ENCODE assay signal across 18 cellular contexts in the genomic region with DNA sequence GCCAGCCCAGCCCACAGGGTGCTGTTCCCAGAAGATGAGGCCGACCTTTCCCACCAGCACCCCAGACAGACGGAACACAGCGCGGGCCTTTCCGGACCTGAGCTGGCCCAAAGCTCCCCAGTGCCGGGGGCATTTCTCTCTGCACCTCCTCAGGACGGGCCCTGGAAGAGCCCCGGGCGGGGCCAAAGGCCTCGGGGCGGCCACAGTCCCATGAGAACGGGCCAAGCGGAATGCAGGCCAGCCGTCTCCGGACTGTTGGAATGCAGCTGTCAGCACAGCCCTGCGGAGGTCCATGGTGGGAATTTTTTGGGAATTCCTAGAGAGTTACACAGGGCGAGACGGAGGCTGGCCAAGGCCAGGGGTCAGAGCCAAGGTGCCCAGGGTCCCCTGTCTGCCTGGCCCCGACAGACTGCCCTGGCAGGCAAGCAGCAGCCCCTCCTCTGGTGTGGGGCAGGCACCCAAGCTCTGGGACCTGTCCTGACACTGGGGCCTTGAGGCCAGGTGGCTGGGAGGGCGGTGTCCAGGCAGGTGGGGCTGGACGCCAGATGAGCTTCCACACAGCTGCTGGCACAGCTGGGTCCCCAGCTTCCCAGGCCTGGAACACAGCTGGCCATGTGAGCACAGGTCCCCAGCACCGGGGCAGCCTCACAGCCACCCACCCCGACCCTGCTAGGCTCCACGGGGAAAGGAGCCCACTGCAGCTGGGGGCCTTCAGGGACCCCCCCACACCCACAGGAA.
DNase-seq lines count a peak whose midpoint lies in the region; ATAC-seq, FAIRE-seq and TF ChIP-seq lines count a peak whose summit lies in the region.
"Had no signal": no experiment of that assay in that cellular context is flagged by ENCODE, and none has a peak within 500 bp of the region (broad histone marks: within the 10 kb centered on the region; RNA-seq: fewer than 3 reads in every experiment).

No MANE protein-coding gene starts in this region.

- H3K27me3 ChIP-seq in right atrium auricular region, result no peaks in the 10 kb centered on the region
- peaks cover 2% of the 10 kb centered on the region for H3K27me3 ChIP-seq in astrocyte (ENCODE audit: insufficient read depth, low read length)
- H3K27me3 ChIP-seq in right cardiac atrium (ENCODE audit: control insufficient read depth, insufficient read depth), result no peaks in the 10 kb centered on the region
- H3K27me3 ChIP-seq in upper lobe of right lung, result no peaks in the 10 kb centered on the region
- H3K27me3 ChIP-seq: Peyer's patch had no signal

- H3K36me3 ChIP-seq in right atrium auricular region, result no peaks in the 10 kb centered on the region
- H3K36me3 ChIP-seq in astrocyte (ENCODE audit: insufficient read depth, low read length), result no peaks in the 10 kb centered on the region
- H3K36me3 ChIP-seq in upper lobe of right lung, result no peaks in the 10 kb centered on the region
- H3K36me3 ChIP-seq: Peyer's patch had no signal

- FAIRE-seq in astrocyte (lab: Jason Lieb, UNC), result no peak
- FAIRE-seq: A204.1 had no signal

- peaks cover 8% of the 10 kb centered on the region for H3K27me3 Mint-ChIP-seq in astrocyte (ENCODE audit: low read depth, unreplicated experiment)
- H3K27me3 Mint-ChIP-seq in stimulated activated naive B cell treated with anti-CD40 and anti-IgM and Interleukin-4, amounts not matched to agents 10 μg/mL and 1 μg/mL and 100 μg/mL, for 72 hours, result no peaks in the 10 kb centered on the region
- H3K27me3 Mint-ChIP-seq in activated T-helper 17 cell treated with anti-CD3 and anti-CD28 coated beads, Interleukin-2, amount 50 U/mL, for 72 hours, result no peaks in the 10 kb centered on the region

- no peak for TF ChIP-seq CTCF in right atrium auricular region (IDR thresholded peaks at IDR 0.05)
- no peak for TF ChIP-seq CTCF in astrocyte (IDR thresholded peaks at IDR 0.05; ENCODE audit: insufficient read depth, low read depth, low read length)
- TF ChIP-seq CTCF in upper lobe of right lung (IDR thresholded peaks at IDR 0.05), result no peak

- 46% methylated on average over 24 of the region's 24 CpGs for WGBS in right cardiac atrium

- no peak overlapping the region for H2AFZ ChIP-seq in astrocyte (ENCODE audit: low read depth, low read length)
- H2AFZ ChIP-seq: GM23248 had no signal

- no peaks in the 10 kb centered on the region for H3K9me3 Mint-ChIP-seq in astrocyte (ENCODE audit: unreplicated experiment)
- no peaks in the 10 kb centered on the region for H3K9me3 Mint-ChIP-seq in stimulated activated naive B cell treated with anti-CD40 and anti-IgM and Interleukin-4, amounts not matched to agents 10 μg/mL and 1 μg/mL and 100 μg/mL, for 72 hours
- no peaks in the 10 kb centered on the region for H3K9me3 Mint-ChIP-seq in activated T-helper 17 cell treated with anti-CD3 and anti-CD28 coated beads, Interleukin-2, amount 50 U/mL, for 72 hours
- H3K9me3 Mint-ChIP-seq: activated naive CD4-positive, alpha-beta T cell treated with anti-CD3 and anti-CD28 coated beads, Interleukin-2, amount 50 U/mL, for 72 hours had no signal

- peak; percentile 73 for ATAC-seq in Right ventricle myocardium inferior
- peak; percentile 12 to 36 for ATAC-seq in right cardiac atrium
- peak; percentile 21 for ATAC-seq in upper lobe of right lung
- no peak for ATAC-seq in stimulated activated naive B cell treated with anti-CD40 and anti-IgM and Interleukin-4, amounts not matched to agents 10 μg/mL and 1 μg/mL and 100 μg/mL, for 72 hours (replicated peaks)
- no peak for ATAC-seq in activated T-helper 17 cell treated with anti-CD3 and anti-CD28 coated beads, Interleukin-2, amount 50 U/mL, for 72 hours (replicated peaks)
- ATAC-seq: activated naive CD4-positive, alpha-beta T cell treated with anti-CD3 and anti-CD28 coated beads, Interleukin-2, amount 50 U/mL, for 72 hours had no signal

- no peaks in the 10 kb centered on the region for H4K20me1 ChIP-seq in astrocyte (ENCODE audit: insufficient read depth, low read length)

- intact Hi-C loops in Right ventricle myocardium inferior (cut with DNase I), result no loop called here
- intact Hi-C loops in right cardiac atrium (cut with DNase I), result no loop called here
- intact Hi-C loops in upper lobe of right lung (cut with DNase I), result no loop called here

- H3K27ac ChIP-seq in right atrium auricular region (no peak overlapping the region), astrocyte (ENCODE audit: low read depth, low read length) (no peak overlapping the region), right cardiac atrium (ENCODE audit: low read length) (no peak overlapping the region), upper lobe of right lung (no peak overlapping the region)
- H3K27ac ChIP-seq: GM23248, HL-60 had no signal

- H3K4me1 ChIP-seq in right atrium auricular region (peaks cover 0 to 38% of the 10 kb centered on the region in 2 donors), astrocyte (ENCODE audit: insufficient read depth, low read length) (peaks cover 19% of the 10 kb centered on the region), right cardiac atrium (ENCODE audit: control insufficient read depth, insufficient read depth, low read length) (no peaks in the 10 kb centered on the region), upper lobe of right lung (peaks cover 27% of the 10 kb centered on the region)

- peak overlapping the region; percentile 26 for H3K4me2 ChIP-seq in astrocyte (ENCODE audit: low read length)

- no peak overlapping the region for H3K4me3 ChIP-seq in right atrium auricular region
- H3K4me3 ChIP-seq in astrocyte (ENCODE audit: insufficient read depth, low read depth, low read length), result no peak overlapping the region
- H3K4me3 ChIP-seq in right cardiac atrium (ENCODE audit: low read length), result no peak overlapping the region
- H3K4me3 ChIP-seq in upper lobe of right lung, result no peak overlapping the region
- H3K4me3 ChIP-seq: GM23248, lung, Peyer's patch had no signal

- DNase-seq in Right ventricle myocardium inferior (ENCODE audit: missing footprints) (no peak), right atrium auricular region (ENCODE audit: low spot score) (no peak), astrocyte (ENCODE audit: low read depth) (peak; percentile 63), right cardiac atrium (peak in 1 of 3 donors; percentile 80), upper lobe of right lung (no peak), NOMO-1 (lab: John Stamatoyannopoulos, UW; ENCODE audit: unreplicated experiment in 2 of 2) (no peak)
- DNase-seq in stimulated activated naive B cell treated with anti-CD40 and anti-IgM and Interleukin-4, amounts not matched to agents 10 μg/mL and 1 μg/mL and 100 μg/mL, for 72 hours, result no peak
- DNase-seq: activated CD8-positive, alpha-beta memory T cell treated with anti-CD3 and anti-CD28 coated beads for 24 hours; GM23248; NCI-H2171 treated with DMSO at 0.1 percent for 48 hours; occipital lobe; Peyer's patch; stimulated activated CD4-positive, alpha-beta T cell treated with anti-CD3 and anti-CD28 coated beads, Interleukin-15, amount 100 ng/mL, for 24 hours had no signal

- H3K9ac ChIP-seq in astrocyte (ENCODE audit: low read length), result peak overlapping the region; percentile 41
- H3K9ac ChIP-seq: GM23248 had no signal

- no peaks in the 10 kb centered on the region for H3K79me2 ChIP-seq in astrocyte (ENCODE audit: insufficient read depth, low read length)

- H3K27ac Mint-ChIP-seq in astrocyte (ENCODE audit: unreplicated experiment), result peak overlapping the region; percentile 41
- no peak overlapping the region for H3K27ac Mint-ChIP-seq in stimulated activated naive B cell treated with anti-CD40 and anti-IgM and Interleukin-4, amounts not matched to agents 10 μg/mL and 1 μg/mL and 100 μg/mL, for 72 hours
- H3K27ac Mint-ChIP-seq in activated T-helper 17 cell treated with anti-CD3 and anti-CD28 coated beads, Interleukin-2, amount 50 U/mL, for 72 hours, result no peak overlapping the region
- H3K27ac Mint-ChIP-seq: activated naive CD4-positive, alpha-beta T cell treated with anti-CD3 and anti-CD28 coated beads, Interleukin-2, amount 50 U/mL, for 72 hours had no signal

- no peaks in the 10 kb centered on the region for H3K36me3 Mint-ChIP-seq in astrocyte (ENCODE audit: low read depth, unreplicated experiment)
- no peaks in the 10 kb centered on the region for H3K36me3 Mint-ChIP-seq in stimulated activated naive B cell treated with anti-CD40 and anti-IgM and Interleukin-4, amounts not matched to agents 10 μg/mL and 1 μg/mL and 100 μg/mL, for 72 hours
- no peaks in the 10 kb centered on the region for H3K36me3 Mint-ChIP-seq in activated T-helper 17 cell treated with anti-CD3 and anti-CD28 coated beads, Interleukin-2, amount 50 U/mL, for 72 hours (ENCODE audit: low read depth)
- H3K36me3 Mint-ChIP-seq: activated naive CD4-positive, alpha-beta T cell treated with anti-CD3 and anti-CD28 coated beads, Interleukin-2, amount 50 U/mL, for 72 hours had no signal

- H3K4me1 Mint-ChIP-seq in astrocyte (ENCODE audit: low read depth, unreplicated experiment), result peaks cover 9% of the 10 kb centered on the region
- H3K4me1 Mint-ChIP-seq in stimulated activated naive B cell treated with anti-CD40 and anti-IgM and Interleukin-4, amounts not matched to agents 10 μg/mL and 1 μg/mL and 100 μg/mL, for 72 hours, result no peaks in the 10 kb centered on the region
- H3K4me1 Mint-ChIP-seq in activated T-helper 17 cell treated with anti-CD3 and anti-CD28 coated beads, Interleukin-2, amount 50 U/mL, for 72 hours, result no peaks in the 10 kb centered on the region

- H3K9me3 ChIP-seq in right atrium auricular region, result no peaks in the 10 kb centered on the region
- H3K9me3 ChIP-seq in astrocyte (ENCODE audit: insufficient read depth, low read depth, low read length), result no peaks in the 10 kb centered on the region
- no peaks in the 10 kb centered on the region for H3K9me3 ChIP-seq in right cardiac atrium (ENCODE audit: control insufficient read depth, low read length)
- H3K9me3 ChIP-seq in upper lobe of right lung, result no peaks in the 10 kb centered on the region
- H3K9me3 ChIP-seq: Peyer's patch had no signal

- no peak overlapping the region for H3K4me3 Mint-ChIP-seq in astrocyte (ENCODE audit: unreplicated experiment)
- no peak overlapping the region for H3K4me3 Mint-ChIP-seq in stimulated activated naive B cell treated with anti-CD40 and anti-IgM and Interleukin-4, amounts not matched to agents 10 μg/mL and 1 μg/mL and 100 μg/mL, for 72 hours
- no peak overlapping the region for H3K4me3 Mint-ChIP-seq in activated T-helper 17 cell treated with anti-CD3 and anti-CD28 coated beads, Interleukin-2, amount 50 U/mL, for 72 hours

Comparison
In these comparisons a context has a peak if more than half of its experiments do, and no peak if none do; other contexts are left out.
1. ATAC-seq: peak in Right ventricle myocardium inferior (single experiment), right cardiac atrium (2 of 2) and upper lobe of right lung (single experiment); none in stimulated activated naive B cell treated with anti-CD40 and anti-IgM and Interleukin-4, amounts not matched to agents 10 μg/mL and 1 μg/mL and 100 μg/mL, for 72 hours (0 of 2) and activated T-helper 17 cell treated with anti-CD3 and anti-CD28 coated beads, Interleukin-2, amount 50 U/mL, for 72 hours (single experiment).